ENCODE assay signal across 22 cellular contexts in the genomic region with DNA sequence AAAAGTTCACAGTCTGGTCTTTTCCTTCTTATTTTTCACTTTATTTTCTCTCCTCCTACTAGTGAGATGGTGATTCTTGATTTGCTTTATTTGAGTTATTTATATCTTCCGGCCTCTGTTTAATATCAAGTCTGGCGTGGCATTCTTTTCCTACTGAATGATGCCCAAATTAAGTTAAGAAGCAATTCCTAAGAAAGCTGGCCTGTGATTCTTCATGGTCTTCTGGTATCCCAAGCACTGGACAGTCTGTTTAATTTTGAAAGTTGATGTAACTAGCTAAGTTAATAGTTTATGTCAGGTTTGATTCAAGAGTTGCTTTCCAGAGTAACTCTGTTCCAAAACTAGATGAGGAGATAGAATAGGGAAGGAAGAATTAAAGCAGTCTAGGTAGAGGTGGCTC. TPM values are rescaled to one million over a fixed set of nuclear protein-coding genes. Genes with fewer than 3 reads are reported as not detected.
"Had no signal": no experiment of that assay in that cellular context is flagged by ENCODE, and none has a peak within 500 bp of the region (broad histone marks: within the 10 kb centered on the region; RNA-seq: fewer than 3 reads in every experiment).

No MANE protein-coding gene starts in this region.

- FAIRE-seq: endothelial cell of umbilical vein, frontal cortex, small intestine, TTC549 had no signal

- H3K27ac ChIP-seq: lower lobe of right lung, ovary, upper lobe of right lung had no signal

- H3K27me3 ChIP-seq: heart right ventricle, ovary, right atrium auricular region, upper lobe of right lung had no signal

- ATAC-seq: activated CD8-positive, alpha-beta T cell treated with anti-CD3 and anti-CD28 coated beads, Interleukin-2, amount 10 ng/mL, durations not matched to agents 7 days and 5 days; activated T-cell treated with anti-CD3 and anti-CD28 coated beads, Interleukin-2, amount 50 U/mL, for 72 hours; heart right ventricle; lower lobe of right lung; upper lobe of right lung had no signal

- DNase-seq: activated B cell treated with CpG ODN at 0.5 μM for 24 hours; activated CD4-positive, alpha-beta T cell treated with anti-CD3 and anti-CD28 coated beads, Interleukin-2, amount 10 ng/mL, durations not matched to agents 24 days and 14 days; activated CD8-positive, alpha-beta memory T cell treated with anti-CD3 and anti-CD28 coated beads, Interleukin-2, amount 50 U/mL, for 48 hours; activated CD8-positive, alpha-beta T cell treated with anti-CD3 and anti-CD28 coated beads, Interleukin-2, amount 10 ng/mL, durations not matched to agents 7 days and 5 days; activated gamma-delta T cell; activated T-cell treated with anti-CD3 and anti-CD28 coated beads, Interleukin-2, amount 50 U/mL, for 72 hours; amniotic stem cell; central memory CD4-positive, alpha-beta T cell; cortex of kidney; effector CD4-positive, alpha-beta T cell; heart right ventricle; lower lobe of right lung; ovary; small intestine; stimulated activated CD4-positive, alpha-beta T cell treated with anti-CD3 and anti-CD28 coated beads, Interleukin-4, amount 100 ng/mL, for 24 hours; stimulated activated naive CD4-positive, alpha-beta T cell; T-helper 2 cell; upper lobe of right lung had no signal

- H3K4me3 ChIP-seq: heart right ventricle, lower lobe of right lung, ovary, right atrium auricular region, upper lobe of right lung had no signal

- H3K36me3 ChIP-seq: heart right ventricle, lower lobe of right lung, ovary, right atrium auricular region, upper lobe of right lung had no signal

- H3K9me3 ChIP-seq: heart right ventricle, lower lobe of right lung, ovary, right atrium auricular region, upper lobe of right lung had no signal

RNA-seq across cellular contexts. Expression of a gene that starts 9.2 kb away (rescaled TPM):
- total RNA-seq: activated CD8-positive, alpha-beta T cell treated with anti-CD3 and anti-CD28 coated beads, Interleukin-2, amount 10 ng/mL, durations not matched to agents 7 days and 5 days had no signal
